Comparison of ENCODE assay signal across 1 cellular context in genomic region chr20:31951530-31952453, GRCh38.
TF ChIP-seq lines count a peak whose summit lies in the region.

Gene PDRG1, minus strand, starts transcription at chr20:31952046. Its CDS starts 85 bp downstream, at chr20:31951961.

TF ChIP-seq in K562, 482 proteins besides CTCF, POLR2A, EP300 and RAD21 (continued from another document):
- TF ChIP-seq ZBTB9 (CRISPR knock-in tag; IDR thresholded peaks at IDR 0.05) = peak; percentile 36; the same call in 1 of the 2 replicates
- peak; percentile 90 for TF ChIP-seq RB1 (IDR thresholded peaks at IDR 0.05; ENCODE audit: low read depth)
- no peak for TF ChIP-seq SMARCA5 (IDR thresholded peaks at IDR 0.05)
- TF ChIP-seq FOXA3 (CRISPR knock-in tag; conservative IDR thresholded peaks at IDR 0.05 in 1 of 2, IDR thresholded peaks at IDR 0.05 in 1 of 2) = 0 out of 4 replicates have a peak, but pooled peaks of 1 of the 2 experiments have one; percentile 27
- TF ChIP-seq KDM2B (CRISPR knock-in tag; IDR thresholded peaks at IDR 0.05) = 0 out of 2 replicates have a peak, but pooled peaks have one; percentile 60
- TF ChIP-seq PURB (CRISPR knock-in tag; IDR thresholded peaks at IDR 0.05; ENCODE audit: low read depth) = no peak
- TF ChIP-seq ZBTB40 (IDR thresholded peaks at IDR 0.05) = peak; percentile 21; the same call in 1 of the 2 replicates
- TF ChIP-seq ZBTB40 (CRISPR knock-in tag; IDR thresholded peaks at IDR 0.05) = no peak
- TF ChIP-seq ZNF3 (CRISPR knock-in tag; IDR thresholded peaks at IDR 0.05) = no peak
- TF ChIP-seq RNF2 (IDR thresholded peaks at IDR 0.05) = 0 out of 2 replicates have a peak, but pooled peaks have one; percentile 30
- TF ChIP-seq TARDBP (IDR thresholded peaks at IDR 0.05) = peak; percentile 70; the same call in 1 of the 2 replicates
- TF ChIP-seq NR2C2 (CRISPR knock-in tag; IDR thresholded peaks at IDR 0.05) = no peak
- TF ChIP-seq NR2C2 (tag; IDR thresholded peaks at IDR 0.05) = peak; percentile 73; the same call in 1 of the 2 replicates
- no peak for TF ChIP-seq MLLT1 (IDR thresholded peaks at IDR 0.05)
- TF ChIP-seq RFX7 (CRISPR knock-in tag; IDR thresholded peaks at IDR 0.05) = no peak
- peak; percentile 67 for TF ChIP-seq HNRNPLL (IDR thresholded peaks at IDR 0.05; ENCODE audit: low read depth, low read length, poor library complexity, severe bottlenecking)
- TF ChIP-seq LCOR (CRISPR knock-in tag; IDR thresholded peaks at IDR 0.05) = 0 out of 2 replicates have a peak, but pooled peaks have one; percentile 58
- no peak for TF ChIP-seq NFIC (IDR thresholded peaks at IDR 0.05)
- no peak for TF ChIP-seq ZNF175 (CRISPR knock-in tag; IDR thresholded peaks at IDR 0.05; ENCODE audit: low read depth)
- TF ChIP-seq ELF4 (CRISPR knock-in tag; IDR thresholded peaks at IDR 0.05) = peak; percentile 42; the same call in 1 of the 2 replicates
- peak; percentile 64; the same call in 1 of the 2 replicates for TF ChIP-seq ZKSCAN1 (IDR thresholded peaks at IDR 0.05; ENCODE audit: low read depth, low read length)
